Comparison of ENCODE assay signal across 14 cellular contexts in genomic region chr4:4849106-4849505, GRCh38. TPM values are rescaled to one million over a fixed set of nuclear protein-coding genes. Genes with fewer than 3 reads are reported as not detected.
DNase-seq lines count a peak whose midpoint lies in the region; ATAC-seq and TF ChIP-seq lines count a peak whose summit lies in the region.
"Had no signal": no experiment of that assay in that cellular context is flagged by ENCODE, and none has a peak within 500 bp of the region (broad histone marks: within the 10 kb centered on the region; RNA-seq: fewer than 3 reads in every experiment).

No MANE protein-coding gene starts in this region.

- H3K27me3 Mint-ChIP-seq in endodermal cell (ENCODE audit: insufficient read depth): peaks cover 96% of the 10 kb centered on the region
- H3K27me3 Mint-ChIP-seq in CD8-positive, alpha-beta memory T cell: peaks cover 41 to 62% of the 10 kb centered on the region in 2 donors

- intact Hi-C loops in cardiac septum (cut with DNase I) (no loop called here), left ventricle myocardium superior (cut with micrococcal nuclease) (no loop called here), sciatic nerve (cut with DNase I) (no loop called here)

- DNase-seq in cardiac septum (ENCODE audit: low spot score) (peak; percentile 71), left ventricle myocardium superior (no peak), endodermal cell (peak; percentile 28), sciatic nerve (ENCODE audit: low spot score) (peak; percentile 36), NCI-H187 treated with DMSO at 0.1 percent for 48 hours (lab: John Stamatoyannopoulos, UW) (no peak), NCI-H1930 (lab: John Stamatoyannopoulos, UW) (no peak)
- no peak for DNase-seq in CD8-positive, alpha-beta memory T cell
- DNase-seq: ACHN; Calu3; CD4-positive, CD25-positive, alpha-beta regulatory T cell; DMS 273 treated with DMSO at 0.1 percent for 48 hours; GM23248 had no signal

- whole genome bisulfite sequencing in endodermal cell (ENCODE audit: insufficient coverage in 1 of 2, insufficient read length in 1 of 2), 2 experiments: 60 to 81% methylated on average over 1 to 3 of the region's 3 CpGs

- peaks cover 9% of the 10 kb centered on the region for H3K4me1 Mint-ChIP-seq in endodermal cell
- H3K4me1 Mint-ChIP-seq in CD8-positive, alpha-beta memory T cell: peaks cover 10 to 18% (median 13%) of the 10 kb centered on the region in 3 donors

- peaks cover 75% of the 10 kb centered on the region for H3K27me3 ChIP-seq in endodermal cell (ENCODE audit: control insufficient read depth, insufficient read depth, low read length, poor library complexity, severe bottlenecking)
- peaks cover 21% of the 10 kb centered on the region for H3K27me3 ChIP-seq in CD8-positive, alpha-beta memory T cell (ENCODE audit: insufficient read depth, low read length, poor library complexity, severe bottlenecking)

- no peaks in the 10 kb centered on the region for H3K4me1 ChIP-seq in endodermal cell (ENCODE audit: control insufficient read depth, insufficient read depth, low read length)
- H3K4me1 ChIP-seq in CD8-positive, alpha-beta memory T cell (ENCODE audit: insufficient read depth, low read length): peaks cover 7% of the 10 kb centered on the region

- ATAC-seq in left ventricle myocardium superior: no peak
- no peak for ATAC-seq in sciatic nerve
- ATAC-seq: GM12878 had no signal

- no peaks in the 10 kb centered on the region for H3K36me3 Mint-ChIP-seq in endodermal cell (ENCODE audit: low read depth)
- H3K36me3 Mint-ChIP-seq in CD8-positive, alpha-beta memory T cell: no peaks in the 10 kb centered on the region
- H3K36me3 Mint-ChIP-seq: CD4-positive, CD25-positive, alpha-beta regulatory T cell had no signal

- no peaks in the 10 kb centered on the region for H3K9me3 Mint-ChIP-seq in endodermal cell
- peaks cover 0 to 4% (median 0%) of the 10 kb centered on the region in 5 donors for H3K9me3 Mint-ChIP-seq in CD8-positive, alpha-beta memory T cell

- no peak overlapping the region for H3K9ac ChIP-seq in endodermal cell (ENCODE audit: extremely low read depth, low read length, poor library complexity, severe bottlenecking)
- H3K9ac ChIP-seq: BLaER1 treated with 17β-estradiol and CSF1 and Interleukin-3, amounts not matched to agents 10 nM and 100 nM; GM23248 had no signal

- H3K36me3 ChIP-seq in endodermal cell (ENCODE audit: control insufficient read depth, insufficient read depth, low read length): no peaks in the 10 kb centered on the region
- H3K36me3 ChIP-seq in CD8-positive, alpha-beta memory T cell (ENCODE audit: insufficient read depth, low read length): no peaks in the 10 kb centered on the region
- H3K36me3 ChIP-seq: BLaER1 treated with 17β-estradiol and CSF1 and Interleukin-3, amounts not matched to agents 10 nM and 100 nM had no signal

- H3K27ac Mint-ChIP-seq in endodermal cell: no peak overlapping the region
- no peak overlapping the region for H3K27ac Mint-ChIP-seq in CD8-positive, alpha-beta memory T cell
- H3K27ac Mint-ChIP-seq: CD4-positive, CD25-positive, alpha-beta regulatory T cell had no signal

- CTCF ChIA-PET in CD8-positive, alpha-beta memory T cell (lab: Charles Lee): no interaction called here

- no peak overlapping the region for H3K4me3 Mint-ChIP-seq in endodermal cell
- no peak overlapping the region for H3K4me3 Mint-ChIP-seq in CD8-positive, alpha-beta memory T cell

- H3K4me3 ChIP-seq in endodermal cell (ENCODE audit: low read length): no peak overlapping the region
- no peak overlapping the region for H3K4me3 ChIP-seq in CD8-positive, alpha-beta memory T cell (ENCODE audit: low read length)
- H3K4me3 ChIP-seq: BLaER1 treated with 17β-estradiol and CSF1 and Interleukin-3, amounts not matched to agents 10 nM and 100 nM; GM12878; GM23248 had no signal

- POLR2A ChIA-PET in CD8-positive, alpha-beta memory T cell (lab: Charles Lee): no interaction called here

- no peaks in the 10 kb centered on the region for H3K9me3 ChIP-seq in endodermal cell (ENCODE audit: control insufficient read depth, low read length)
- H3K9me3 ChIP-seq in CD8-positive, alpha-beta memory T cell (ENCODE audit: low read length): no peaks in the 10 kb centered on the region
- H3K9me3 ChIP-seq: BLaER1 treated with 17β-estradiol and CSF1 and Interleukin-3, amounts not matched to agents 10 nM and 100 nM had no signal

- no peak overlapping the region for H3K27ac ChIP-seq in endodermal cell (ENCODE audit: low read depth, low read length)
- no peak overlapping the region for H3K27ac ChIP-seq in CD8-positive, alpha-beta memory T cell (ENCODE audit: low read depth, low read length)
- H3K27ac ChIP-seq: BLaER1 treated with 17β-estradiol and CSF1 and Interleukin-3, amounts not matched to agents 10 nM and 100 nM; GM23248 had no signal

- TF ChIP-seq CTCF in endodermal cell (conservative IDR thresholded peaks at IDR 0.05): no peak

RNA-seq across cellular contexts. Expression of gene MSX1, which starts 10.4 kb away (rescaled TPM):
- 5.0 TPM for total RNA-seq in cardiac septum
- 4.1 TPM for total RNA-seq in left ventricle myocardium superior
- 1 to 10 TPM in 1 of 2 donors, under 1 TPM in 1; 0.46 to 1.3 TPM for total RNA-seq in endodermal cell
- polyA plus RNA-seq in endodermal cell (2013, experiment 1 of 2): 60.2 TPM
- 43.4 TPM for polyA plus RNA-seq in endodermal cell (2013, experiment 2 of 2)
- 7.5 TPM for total RNA-seq in sciatic nerve
- total RNA-seq in CD8-positive, alpha-beta memory T cell: under 1 TPM; 0.11 to 0.24 TPM
- not detected for polyA plus RNA-seq in CD8-positive, alpha-beta memory T cell

Comparison
In these comparisons a context has a peak if more than half of its experiments do, and no peak if none do; other contexts are left out.
1. DNase-seq: peak in cardiac septum (single experiment), endodermal cell (single experiment) and sciatic nerve (single experiment); none in left ventricle myocardium superior (single experiment), CD8-positive, alpha-beta memory T cell (0 of 5), NCI-H187 treated with DMSO at 0.1 percent for 48 hours (single experiment) and NCI-H1930 (0 of 2).